18 cellular contexts compared by ENCODE assay signal in genomic region chr1:68181165-68181556, GRCh38. TPM values are rescaled to one million over a fixed set of nuclear protein-coding genes. Genes with fewer than 3 reads are reported as not detected.
DNase-seq lines count a peak whose midpoint lies in the region; ATAC-seq and TF ChIP-seq lines count a peak whose summit lies in the region.
"Had no signal": no experiment of that assay in that cellular context is flagged by ENCODE, and none has a peak within 500 bp of the region (broad histone marks: within the 10 kb centered on the region; RNA-seq: fewer than 3 reads in every experiment).

No MANE protein-coding gene starts in this region.

- H3K4me1 Mint-ChIP-seq in osteocyte (ENCODE audit: unreplicated experiment), result peaks cover 57% of the 10 kb centered on the region
- H3K4me1 Mint-ChIP-seq: CD14-positive monocyte; central memory CD8-positive, alpha-beta T cell; stimulated activated effector memory CD8-positive, alpha-beta T cell treated with anti-CD3 and anti-CD28 coated beads, Interleukin-12 subunit alpha, Interleukin-12 subunit beta, amount 100 ng/mL, for 72 hours had no signal

- ATAC-seq in GM19025 (IDR thresholded peaks at IDR 0.05; ENCODE audit: low read depth, unreplicated experiment), result peak; percentile 32
- peak; percentile 15 for ATAC-seq in GM21786 (IDR thresholded peaks at IDR 0.05; ENCODE audit: unreplicated experiment)
- ATAC-seq in HG03095 (IDR thresholded peaks at IDR 0.05; ENCODE audit: unreplicated experiment), result peak; percentile 33
- ATAC-seq: stimulated activated effector memory CD8-positive, alpha-beta T cell treated with anti-CD3 and anti-CD28 coated beads, Interleukin-12 subunit alpha, Interleukin-12 subunit beta, amount 100 ng/mL, for 72 hours had no signal

- TF ChIP-seq CTCF in osteocyte (IDR thresholded peaks at IDR 0.05) (no peak), GM13977 (IDR thresholded peaks at IDR 0.05; ENCODE audit: extremely low read depth, insufficient read depth, missing control alignments) (no peak)

- in situ Hi-C loops in GM13977 (cut with MboI; ENCODE audit: low pct_unique_long_range_greater_than_20kb, low sequenced_read_pairs, unreplicated experiment), result no loop called here

- H3K9me3 Mint-ChIP-seq in osteocyte (ENCODE audit: unreplicated experiment), result peaks cover 4% of the 10 kb centered on the region
- H3K9me3 Mint-ChIP-seq: central memory CD8-positive, alpha-beta T cell; stimulated activated effector memory CD8-positive, alpha-beta T cell treated with anti-CD3 and anti-CD28 coated beads, Interleukin-12 subunit alpha, Interleukin-12 subunit beta, amount 100 ng/mL, for 72 hours had no signal

- no peaks in the 10 kb centered on the region for H3K27me3 Mint-ChIP-seq in osteocyte (ENCODE audit: unreplicated experiment)
- H3K27me3 Mint-ChIP-seq: central memory CD8-positive, alpha-beta T cell had no signal

- H3K36me3 Mint-ChIP-seq in osteocyte (ENCODE audit: unreplicated experiment), result peaks cover 33% of the 10 kb centered on the region
- H3K36me3 Mint-ChIP-seq: stimulated activated effector memory CD8-positive, alpha-beta T cell treated with anti-CD3 and anti-CD28 coated beads, Interleukin-12 subunit alpha, Interleukin-12 subunit beta, amount 100 ng/mL, for 72 hours had no signal

- H3K27ac Mint-ChIP-seq in osteocyte (ENCODE audit: unreplicated experiment), result peak overlapping the region; percentile 99
- H3K27ac Mint-ChIP-seq: CD14-positive monocyte; stimulated activated effector memory CD8-positive, alpha-beta T cell treated with anti-CD3 and anti-CD28 coated beads, Interleukin-12 subunit alpha, Interleukin-12 subunit beta, amount 100 ng/mL, for 72 hours had no signal

- no peak overlapping the region for H3K4me3 Mint-ChIP-seq in osteocyte (ENCODE audit: unreplicated experiment)
- H3K4me3 Mint-ChIP-seq: CD14-positive monocyte; central memory CD8-positive, alpha-beta T cell; stimulated activated effector memory CD8-positive, alpha-beta T cell treated with anti-CD3 and anti-CD28 coated beads, Interleukin-12 subunit alpha, Interleukin-12 subunit beta, amount 100 ng/mL, for 72 hours had no signal

- DNase-seq in osteocyte (ENCODE audit: extremely low spot score, unreplicated experiment) (no peak), COLO829 (ENCODE audit: low spot score) (no peak), GM13977 (ENCODE audit: low spot score) (no peak), NCI-H2107 treated with DMSO at 0.1 percent for 48 hours (lab: John Stamatoyannopoulos, UW; ENCODE audit: unreplicated experiment) (no peak), AG08395 (ENCODE audit: low spot score) (no peak)
- DNase-seq: glutamatergic neuron; H7; NCI-H2029 treated with DMSO at 0.1 percent for 48 hours; nucleus accumbens; sigmoid colon; stimulated activated CD4-positive, alpha-beta T cell treated with anti-CD3 and anti-CD28 coated beads, Interleukin-4, amount 100 ng/mL, for 4 hours; T-helper 2 cell had no signal

RNA-seq across cellular contexts. Expression of gene WLS, which starts 51.2 kb away (rescaled TPM):
- total RNA-seq in osteocyte, result 334 and 341 TPM in 2 replicates
